ENCODE assay signal across 2 cellular contexts in genomic region chr4:76987685-76988084, GRCh38.
TF ChIP-seq lines count a peak whose summit lies in the region.

No MANE protein-coding gene starts in this region.

TF ChIP-seq in liver, 16 proteins besides CTCF, POLR2A, EP300 and RAD21:
- TF ChIP-seq, protein P1, sequence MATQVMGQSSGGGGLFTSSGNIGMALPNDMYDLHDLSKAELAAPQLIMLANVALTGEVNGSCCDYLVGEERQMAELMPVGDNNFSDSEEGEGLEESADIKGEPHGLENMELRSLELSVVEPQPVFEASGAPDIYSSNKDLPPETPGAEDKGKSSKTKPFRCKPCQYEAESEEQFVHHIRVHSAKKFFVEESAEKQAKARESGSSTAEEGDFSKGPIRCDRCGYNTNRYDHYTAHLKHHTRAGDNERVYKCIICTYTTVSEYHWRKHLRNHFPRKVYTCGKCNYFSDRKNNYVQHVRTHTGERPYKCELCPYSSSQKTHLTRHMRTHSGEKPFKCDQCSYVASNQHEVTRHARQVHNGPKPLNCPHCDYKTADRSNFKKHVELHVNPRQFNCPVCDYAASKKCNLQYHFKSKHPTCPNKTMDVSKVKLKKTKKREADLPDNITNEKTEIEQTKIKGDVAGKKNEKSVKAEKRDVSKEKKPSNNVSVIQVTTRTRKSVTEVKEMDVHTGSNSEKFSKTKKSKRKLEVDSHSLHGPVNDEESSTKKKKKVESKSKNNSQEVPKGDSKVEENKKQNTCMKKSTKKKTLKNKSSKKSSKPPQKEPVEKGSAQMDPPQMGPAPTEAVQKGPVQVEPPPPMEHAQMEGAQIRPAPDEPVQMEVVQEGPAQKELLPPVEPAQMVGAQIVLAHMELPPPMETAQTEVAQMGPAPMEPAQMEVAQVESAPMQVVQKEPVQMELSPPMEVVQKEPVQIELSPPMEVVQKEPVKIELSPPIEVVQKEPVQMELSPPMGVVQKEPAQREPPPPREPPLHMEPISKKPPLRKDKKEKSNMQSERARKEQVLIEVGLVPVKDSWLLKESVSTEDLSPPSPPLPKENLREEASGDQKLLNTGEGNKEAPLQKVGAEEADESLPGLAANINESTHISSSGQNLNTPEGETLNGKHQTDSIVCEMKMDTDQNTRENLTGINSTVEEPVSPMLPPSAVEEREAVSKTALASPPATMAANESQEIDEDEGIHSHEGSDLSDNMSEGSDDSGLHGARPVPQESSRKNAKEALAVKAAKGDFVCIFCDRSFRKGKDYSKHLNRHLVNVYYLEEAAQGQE (IDR thresholded peaks at IDR 0.05), result no peak
- TF ChIP-seq JUND (IDR thresholded peaks at IDR 0.05), result no peak
- no peak for TF ChIP-seq GABPA (IDR thresholded peaks at IDR 0.05 in 1 of 2, conservative IDR thresholded peaks at IDR 0.05 in 1 of 2)
- no peak for TF ChIP-seq NR2F2 (IDR thresholded peaks at IDR 0.05)
- TF ChIP-seq SP1 (IDR thresholded peaks at IDR 0.05), result no peak
- TF ChIP-seq, protein P2, sequence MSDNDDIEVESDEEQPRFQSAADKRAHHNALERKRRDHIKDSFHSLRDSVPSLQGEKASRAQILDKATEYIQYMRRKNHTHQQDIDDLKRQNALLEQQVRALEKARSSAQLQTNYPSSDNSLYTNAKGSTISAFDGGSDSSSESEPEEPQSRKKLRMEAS (IDR thresholded peaks at IDR 0.05), result no peak
- TF ChIP-seq HNF4G (IDR thresholded peaks at IDR 0.05), result no peak
- TF ChIP-seq, protein P3, sequence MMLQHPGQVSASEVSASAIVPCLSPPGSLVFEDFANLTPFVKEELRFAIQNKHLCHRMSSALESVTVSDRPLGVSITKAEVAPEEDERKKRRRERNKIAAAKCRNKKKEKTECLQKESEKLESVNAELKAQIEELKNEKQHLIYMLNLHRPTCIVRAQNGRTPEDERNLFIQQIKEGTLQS (IDR thresholded peaks at IDR 0.05), result no peak
- TF ChIP-seq FOXA1 (IDR thresholded peaks at IDR 0.05), result no peak
- TF ChIP-seq, protein P4, sequence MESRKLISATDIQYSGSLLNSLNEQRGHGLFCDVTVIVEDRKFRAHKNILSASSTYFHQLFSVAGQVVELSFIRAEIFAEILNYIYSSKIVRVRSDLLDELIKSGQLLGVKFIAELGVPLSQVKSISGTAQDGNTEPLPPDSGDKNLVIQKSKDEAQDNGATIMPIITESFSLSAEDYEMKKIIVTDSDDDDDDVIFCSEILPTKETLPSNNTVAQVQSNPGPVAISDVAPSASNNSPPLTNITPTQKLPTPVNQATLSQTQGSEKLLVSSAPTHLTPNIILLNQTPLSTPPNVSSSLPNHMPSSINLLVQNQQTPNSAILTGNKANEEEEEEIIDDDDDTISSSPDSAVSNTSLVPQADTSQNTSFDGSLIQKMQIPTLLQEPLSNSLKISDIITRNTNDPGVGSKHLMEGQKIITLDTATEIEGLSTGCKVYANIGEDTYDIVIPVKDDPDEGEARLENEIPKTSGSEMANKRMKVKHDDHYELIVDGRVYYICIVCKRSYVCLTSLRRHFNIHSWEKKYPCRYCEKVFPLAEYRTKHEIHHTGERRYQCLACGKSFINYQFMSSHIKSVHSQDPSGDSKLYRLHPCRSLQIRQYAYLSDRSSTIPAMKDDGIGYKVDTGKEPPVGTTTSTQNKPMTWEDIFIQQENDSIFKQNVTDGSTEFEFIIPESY (IDR thresholded peaks at IDR 0.05), result no peak
- TF ChIP-seq EGR1 (IDR thresholded peaks at IDR 0.05; ENCODE audit: low read depth in 2 of 2), result no peak
- no peak for TF ChIP-seq RXRA (IDR thresholded peaks at IDR 0.05)
- no peak for TF ChIP-seq FOXA2 (IDR thresholded peaks at IDR 0.05)

TF ChIP-seq in HepG2, 621 proteins besides CTCF, POLR2A, EP300 and RAD21 (continued from another document):
- TF ChIP-seq, protein P5, sequence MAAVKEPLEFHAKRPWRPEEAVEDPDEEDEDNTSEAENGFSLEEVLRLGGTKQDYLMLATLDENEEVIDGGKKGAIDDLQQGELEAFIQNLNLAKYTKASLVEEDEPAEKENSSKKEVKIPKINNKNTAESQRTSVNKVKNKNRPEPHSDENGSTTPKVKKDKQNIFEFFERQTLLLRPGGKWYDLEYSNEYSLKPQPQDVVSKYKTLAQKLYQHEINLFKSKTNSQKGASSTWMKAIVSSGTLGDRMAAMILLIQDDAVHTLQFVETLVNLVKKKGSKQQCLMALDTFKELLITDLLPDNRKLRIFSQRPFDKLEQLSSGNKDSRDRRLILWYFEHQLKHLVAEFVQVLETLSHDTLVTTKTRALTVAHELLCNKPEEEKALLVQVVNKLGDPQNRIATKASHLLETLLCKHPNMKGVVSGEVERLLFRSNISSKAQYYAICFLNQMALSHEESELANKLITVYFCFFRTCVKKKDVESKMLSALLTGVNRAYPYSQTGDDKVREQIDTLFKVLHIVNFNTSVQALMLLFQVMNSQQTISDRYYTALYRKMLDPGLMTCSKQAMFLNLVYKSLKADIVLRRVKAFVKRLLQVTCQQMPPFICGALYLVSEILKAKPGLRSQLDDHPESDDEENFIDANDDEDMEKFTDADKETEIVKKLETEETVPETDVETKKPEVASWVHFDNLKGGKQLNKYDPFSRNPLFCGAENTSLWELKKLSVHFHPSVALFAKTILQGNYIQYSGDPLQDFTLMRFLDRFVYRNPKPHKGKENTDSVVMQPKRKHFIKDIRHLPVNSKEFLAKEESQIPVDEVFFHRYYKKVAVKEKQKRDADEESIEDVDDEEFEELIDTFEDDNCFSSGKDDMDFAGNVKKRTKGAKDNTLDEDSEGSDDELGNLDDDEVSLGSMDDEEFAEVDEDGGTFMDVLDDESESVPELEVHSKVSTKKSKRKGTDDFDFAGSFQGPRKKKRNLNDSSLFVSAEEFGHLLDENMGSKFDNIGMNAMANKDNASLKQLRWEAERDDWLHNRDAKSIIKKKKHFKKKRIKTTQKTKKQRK (IDR thresholded peaks at IDR 0.05; ENCODE audit: low read length), result no peak
- no peak for TF ChIP-seq ZNF672 (CRISPR knock-in tag; IDR thresholded peaks at IDR 0.05)
- TF ChIP-seq ZBTB1 (CRISPR knock-in tag; IDR thresholded peaks at IDR 0.05; ENCODE audit: borderline replicate concordance), result no peak
- TF ChIP-seq ZNF33A (CRISPR knock-in tag; IDR thresholded peaks at IDR 0.05; ENCODE audit: borderline replicate concordance), result no peak
- TF ChIP-seq, protein P6, sequence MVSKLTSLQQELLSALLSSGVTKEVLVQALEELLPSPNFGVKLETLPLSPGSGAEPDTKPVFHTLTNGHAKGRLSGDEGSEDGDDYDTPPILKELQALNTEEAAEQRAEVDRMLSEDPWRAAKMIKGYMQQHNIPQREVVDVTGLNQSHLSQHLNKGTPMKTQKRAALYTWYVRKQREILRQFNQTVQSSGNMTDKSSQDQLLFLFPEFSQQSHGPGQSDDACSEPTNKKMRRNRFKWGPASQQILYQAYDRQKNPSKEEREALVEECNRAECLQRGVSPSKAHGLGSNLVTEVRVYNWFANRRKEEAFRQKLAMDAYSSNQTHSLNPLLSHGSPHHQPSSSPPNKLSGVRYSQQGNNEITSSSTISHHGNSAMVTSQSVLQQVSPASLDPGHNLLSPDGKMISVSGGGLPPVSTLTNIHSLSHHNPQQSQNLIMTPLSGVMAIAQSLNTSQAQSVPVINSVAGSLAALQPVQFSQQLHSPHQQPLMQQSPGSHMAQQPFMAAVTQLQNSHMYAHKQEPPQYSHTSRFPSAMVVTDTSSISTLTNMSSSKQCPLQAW (CRISPR knock-in tag; IDR thresholded peaks at IDR 0.05), result no peak
- TF ChIP-seq, protein P7, sequence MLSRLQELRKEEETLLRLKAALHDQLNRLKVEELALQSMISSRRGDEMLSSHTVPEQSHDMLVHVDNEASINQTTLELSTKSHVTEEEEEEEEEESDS (CRISPR knock-in tag; IDR thresholded peaks at IDR 0.05; ENCODE audit: borderline replicate concordance), result no peak
- TF ChIP-seq ISX (CRISPR knock-in tag; conservative IDR thresholded peaks at IDR 0.05), result no peak
- TF ChIP-seq ZGPAT (CRISPR knock-in tag; IDR thresholded peaks at IDR 0.05), result no peak
- TF ChIP-seq ZNF740 (CRISPR knock-in tag; IDR thresholded peaks at IDR 0.05), result no peak
